In genomic region chr4:78532046-78532445, GRCh38 we compare ENCODE assay signal across 22 cellular contexts. TPM values are rescaled to one million over a fixed set of nuclear protein-coding genes. Genes with fewer than 3 reads are reported as not detected.
DNase-seq lines count a peak whose midpoint lies in the region; ATAC-seq, FAIRE-seq and TF ChIP-seq lines count a peak whose summit lies in the region.
"Had no signal": no experiment of that assay in that cellular context is flagged by ENCODE, and none has a peak within 500 bp of the region (broad histone marks: within the 10 kb centered on the region; RNA-seq: fewer than 3 reads in every experiment).

No MANE protein-coding gene starts in this region.

- H3K36me3 ChIP-seq in keratinocyte (ENCODE audit: control insufficient read depth in 2 of 2, extremely low read depth in 1 of 2, insufficient read depth in 2 of 2, low read length in 2 of 2) (no peaks in the 10 kb centered on the region), psoas muscle (ENCODE audit: insufficient read depth in 1 of 2, low read depth in 1 of 2) (no peaks in the 10 kb centered on the region)
- H3K36me3 ChIP-seq: BLaER1 had no signal

- H3K27ac Mint-ChIP-seq in Calu3 (ENCODE audit: unreplicated experiment): peak overlapping the region; percentile 100
- H3K27ac Mint-ChIP-seq: CD4-positive, alpha-beta memory T cell had no signal

- no peak overlapping the region for H3K4me2 ChIP-seq in keratinocyte (ENCODE audit: control insufficient read depth, extremely low read depth, insufficient read depth, low read depth, low read length)
- H3K4me2 ChIP-seq: BLaER1 had no signal

- no peaks in the 10 kb centered on the region for H3K79me2 ChIP-seq in keratinocyte (ENCODE audit: control insufficient read depth, insufficient read depth, low read length)

- WGBS in psoas muscle, 3 donors: 69 to 86% (median 73%) methylated on average over 1 of the region's 1 CpG

- H3K27me3 Mint-ChIP-seq in Calu3 (ENCODE audit: unreplicated experiment): no peaks in the 10 kb centered on the region

- DNase-seq in Calu3 (no peak), Kasumi-1 (lab: John Stamatoyannopoulos, UW) (peak; percentile 12 to 14), keratinocyte (ENCODE audit: low read depth, low spot score) (no peak), psoas muscle (no peak), SIG-M5 treated with dmso at 0.1 percent for 504 hours (lab: John Stamatoyannopoulos, UW; ENCODE audit: unreplicated experiment) (no peak), GDM1 (lab: John Stamatoyannopoulos, UW) (no peak)
- DNase-seq: CD4-positive, alpha-beta memory T cell; GM23248; KG1; NCI-H1048; NCI-H146; NCI-H2029 treated with DMSO at 0.1 percent for 48 hours; NCI-H748 treated with DMSO at 0.1 percent for 48 hours; SHP77 treated with DMSO at 0.1 percent for 48 hours had no signal

- peaks cover 41% of the 10 kb centered on the region for H3K4me1 ChIP-seq in keratinocyte (ENCODE audit: control insufficient read depth, extremely low read depth, insufficient read depth, low read length)
- H3K4me1 ChIP-seq in psoas muscle: no peaks in the 10 kb centered on the region
- H3K4me1 ChIP-seq: BLaER1 had no signal

- H3K4me3 ChIP-seq in keratinocyte (ENCODE audit: control insufficient read depth in 2 of 3, extremely low read depth in 1 of 3, insufficient read depth in 2 of 3, low read depth in 1 of 3, low read length in 3 of 3) (no peak overlapping the region), psoas muscle (no peak overlapping the region)
- H3K4me3 ChIP-seq: BLaER1, GM23248 had no signal

- no peak for FAIRE-seq in keratinocyte (lab: Jason Lieb, UNC)
- FAIRE-seq: A204.1, GM12891, HepG2 had no signal

- BruUV-seq in Calu3 (replicated peaks; lab: Mats Ljungman, UMichigan): no TSS peak

- no peak overlapping the region for H3K4me3 Mint-ChIP-seq in Calu3 (ENCODE audit: low read depth, unreplicated experiment)
- H3K4me3 Mint-ChIP-seq: CD4-positive, alpha-beta memory T cell had no signal

- H3K9me3 ChIP-seq in keratinocyte (ENCODE audit: control insufficient read depth, low read depth, low read length): no peaks in the 10 kb centered on the region
- no peaks in the 10 kb centered on the region for H3K9me3 ChIP-seq in psoas muscle
- H3K9me3 ChIP-seq: BLaER1 had no signal

- peak overlapping the region; percentile 24 for H2AFZ ChIP-seq in keratinocyte (ENCODE audit: control insufficient read depth, low read length)
- H2AFZ ChIP-seq: GM23248 had no signal

- H3K27me3 ChIP-seq in keratinocyte (ENCODE audit: control insufficient read depth, extremely low read depth, insufficient read depth, low read length): no peaks in the 10 kb centered on the region
- no peaks in the 10 kb centered on the region for H3K27me3 ChIP-seq in psoas muscle (ENCODE audit: insufficient read depth in 3 of 3, low read length in 2 of 3)
- H3K27me3 ChIP-seq: BLaER1 had no signal

- peaks cover 52% of the 10 kb centered on the region for H3K4me1 Mint-ChIP-seq in Calu3 (ENCODE audit: low read depth, unreplicated experiment)
- H3K4me1 Mint-ChIP-seq: CD4-positive, alpha-beta memory T cell had no signal

- ATAC-seq in psoas muscle: no peak
- ATAC-seq in GM18907 (IDR thresholded peaks at IDR 0.05; ENCODE audit: unreplicated experiment): no peak
- ATAC-seq: HCT116, HepG2 had no signal

- no peak overlapping the region for H3K9ac ChIP-seq in keratinocyte (ENCODE audit: control insufficient read depth, extremely low read depth, insufficient read depth, low read length)
- H3K9ac ChIP-seq: BLaER1, GM23248 had no signal

- no peaks in the 10 kb centered on the region for H3K9me1 ChIP-seq in keratinocyte (ENCODE audit: control insufficient read depth, extremely low read depth, insufficient read depth, low read length)

- intact Hi-C loops in Calu3 (cut with micrococcal nuclease; ENCODE audit: unreplicated experiment): loop anchor here (5.0 kb wide), 1 partner anchor 475 kb away; the partner anchor contains the start of gene FRAS1
- intact Hi-C loops in psoas muscle (cut with DNase I): no loop called here

- H3K36me3 Mint-ChIP-seq in Calu3 (ENCODE audit: insufficient read depth, unreplicated experiment): peaks cover 24% of the 10 kb centered on the region
- H3K36me3 Mint-ChIP-seq: CD4-positive, alpha-beta memory T cell had no signal

- CTCF ChIA-PET in Calu3 (lab: Charles Lee): no interaction called here

- dilution Hi-C loops in keratinocyte (cut with MboI; ENCODE audit: extremely low pct_ligation_motif_present, low sequenced_read_pairs): no loop called here

- H4K20me1 ChIP-seq in keratinocyte (ENCODE audit: control insufficient read depth, extremely low read depth, insufficient read depth, low read length): no peaks in the 10 kb centered on the region
- H4K20me1 ChIP-seq: BLaER1 had no signal

- no peaks in the 10 kb centered on the region for H3K9me3 Mint-ChIP-seq in Calu3 (ENCODE audit: low read depth, unreplicated experiment)

- TF ChIP-seq CTCF in Calu3 (IDR thresholded peaks at IDR 0.05; ENCODE audit: unreplicated experiment): no peak
- TF ChIP-seq CTCF in VCaP (conservative IDR thresholded peaks at IDR 0.05): no peak
- TF ChIP-seq CTCF in keratinocyte (optimal IDR thresholded peaks at IDR 0.05 in 1 of 3, IDR thresholded peaks at IDR 0.05 in 1 of 3, conservative IDR thresholded peaks at IDR 0.05 in 1 of 3; ENCODE audit: extremely low read depth in 1 of 3, insufficient read depth in 2 of 3, low read length in 3 of 3): no peak
- TF ChIP-seq CTCF in psoas muscle (IDR thresholded peaks at IDR 0.05): no peak

- peak overlapping the region; percentile 14; the same call in 1 of the 2 replicates for H3K27ac ChIP-seq in VCaP
- no peak overlapping the region for H3K27ac ChIP-seq in keratinocyte (ENCODE audit: control insufficient read depth, insufficient read depth, low read length)
- H3K27ac ChIP-seq in psoas muscle: no peak overlapping the region
- H3K27ac ChIP-seq: BLaER1, GM23248 had no signal

RNA-seq across cellular contexts. Expression of gene ANXA3, which starts 19.5 kb away (rescaled TPM):
- 158 and 188 TPM in 2 replicates for total RNA-seq in Calu3 (2022)
- 380 to 463 TPM (median 425 TPM) in 3 replicates for polyA plus RNA-seq in keratinocyte
- polyA plus RNA-seq in keratinocyte (2011; ENCODE audit: low read depth): 679 TPM
- 369 and 514 TPM in 2 replicates for polyA plus RNA-seq in keratinocyte (2011; cell fraction: cytosol; rRNA removed)
- 557 and 580 TPM in 2 replicates for polyA plus RNA-seq in keratinocyte (2011; cell fraction: nucleus; rRNA removed)
- 338 and 353 TPM in 2 replicates for polyA plus RNA-seq in keratinocyte (2012; ENCODE audit: low replicate concordance)
- 216 to 447 TPM (median 401 TPM) in 3 replicates for polyA minus RNA-seq in keratinocyte
- polyA minus RNA-seq in keratinocyte (2011; cell fraction: cytosol; rRNA and poly(A)+ RNA removed): 357 TPM
- polyA minus RNA-seq in keratinocyte (2011; cell fraction: nucleus; rRNA and poly(A)+ RNA removed): 169 and 263 TPM in 2 replicates
- total RNA-seq in psoas muscle: 10 to 100 TPM; 11.8 to 19.1 (median 16.0) TPM
- polyA plus RNA-seq in psoas muscle: 10 to 100 TPM; 14.7 to 27.6 (median 22.2) TPM
- total RNA-seq: CD4-positive, alpha-beta memory T cell; OCI-LY7 had no signal
- polyA plus RNA-seq: CD4-positive, alpha-beta memory T cell had no signal

Comparison
In these comparisons a context has a peak if more than half of its experiments do, and no peak if none do; other contexts are left out.
1. DNase-seq: peak in Kasumi-1 (2 of 2); none in Calu3 (single experiment), keratinocyte (single experiment), psoas muscle (0 of 2), SIG-M5 treated with dmso at 0.1 percent for 504 hours (single experiment) and GDM1 (single experiment).